Comparison of ENCODE assay signal across 11 cellular contexts in genomic region chr1:200896571-200897187, GRCh38. TPM values are rescaled to one million over a fixed set of nuclear protein-coding genes. Genes with fewer than 3 reads are reported as not detected.
DNase-seq lines count a peak whose midpoint lies in the region; TF ChIP-seq lines count a peak whose summit lies in the region.
"Had no signal": no experiment of that assay in that cellular context is flagged by ENCODE, and none has a peak within 500 bp of the region (broad histone marks: within the 10 kb centered on the region; RNA-seq: fewer than 3 reads in every experiment).

No MANE protein-coding gene starts in this region.

- H3K4me2 ChIP-seq in neural progenitor cell = peak overlapping the region; percentile 17

- H3K4me1 Mint-ChIP-seq in neural progenitor cell = peaks cover 43% of the 10 kb centered on the region

- peaks cover 10% of the 10 kb centered on the region for H3F3A ChIP-seq in neural progenitor cell (ENCODE audit: low read depth)

- H3K4me3 ChIP-seq in esophagus (ENCODE audit: low read depth in 1 of 2, low read length in 2 of 2) (peak overlapping the region; percentile 67 to 85), neural progenitor cell (no peak overlapping the region)
- H3K4me3 ChIP-seq: cardiac muscle cell had no signal

- H3K36me3 ChIP-seq in esophagus (ENCODE audit: control insufficient read depth in 2 of 2, insufficient read depth in 2 of 2, low read length in 1 of 2) (peaks cover 3 to 30% of the 10 kb centered on the region in 2 donors), neural progenitor cell (no peaks in the 10 kb centered on the region)
- H3K36me3 ChIP-seq: cardiac muscle cell had no signal

- WGBS in esophagus, 2 donors = 41 to 46% methylated on average over 10 of the region's 10 CpGs

- H3K27ac ChIP-seq in esophagus (ENCODE audit: low read depth in 2 of 2, low read length in 1 of 2) = peak overlapping the region; percentile 83 to 91
- no peak overlapping the region for H3K27ac ChIP-seq in neural progenitor cell
- H3K27ac ChIP-seq: cardiac muscle cell had no signal

- H2AFZ ChIP-seq in neural progenitor cell (replicated peaks) = no peak overlapping the region

- DNase-seq in GM13977 (ENCODE audit: low spot score) (peak; percentile 17), NOMO-1 (lab: John Stamatoyannopoulos, UW; ENCODE audit: unreplicated experiment in 2 of 2) (peak; percentile 82 to 93), neural progenitor cell (ENCODE audit: low spot score) (no peak), dermis blood vessel endothelial cell (no peak), GM10266 (ENCODE audit: extremely low spot score) (no peak), GM19238 (ENCODE audit: insufficient read length, low spot score) (no peak)
- DNase-seq in stimulated activated CD4-positive, alpha-beta T cell treated with anti-CD3 and anti-CD28 coated beads, Interleukin-1b, Interleukin-23, amount 100 ng/mL, for 48 hours = no peak
- DNase-seq: activated CD8-positive, alpha-beta memory T cell treated with anti-CD3 and anti-CD28 coated beads for 24 hours; DMS79 had no signal

- peak overlapping the region; percentile 69 for H3K27ac Mint-ChIP-seq in neural progenitor cell

- H3K4me1 ChIP-seq in esophagus (ENCODE audit: control insufficient read depth in 2 of 2, insufficient read depth in 2 of 2, low read length in 1 of 2) = peaks cover 15 to 35% of the 10 kb centered on the region in 2 donors
- H3K4me1 ChIP-seq in neural progenitor cell = peaks cover 43% of the 10 kb centered on the region

- no peaks in the 10 kb centered on the region for H3K9me3 Mint-ChIP-seq in neural progenitor cell

- H3K9me3 ChIP-seq in esophagus (ENCODE audit: control insufficient read depth in 2 of 2, insufficient read depth in 1 of 2, low read depth in 1 of 2, low read length in 1 of 2) (no peaks in the 10 kb centered on the region), neural progenitor cell (ENCODE audit: low read depth) (no peaks in the 10 kb centered on the region)

- TF ChIP-seq CTCF in GM13977 (IDR thresholded peaks at IDR 0.05; ENCODE audit: extremely low read depth, insufficient read depth, missing control alignments) = no peak
- no peak for TF ChIP-seq CTCF in neural progenitor cell (IDR thresholded peaks at IDR 0.05)
- TF ChIP-seq CTCF in GM10266 (IDR thresholded peaks at IDR 0.05; ENCODE audit: control insufficient read depth, insufficient read depth, low read depth, missing control alignments) = no peak

- H3K27me3 Mint-ChIP-seq in neural progenitor cell (ENCODE audit: insufficient read depth, low read depth) = peaks cover 6% of the 10 kb centered on the region

- peaks cover 65% of the 10 kb centered on the region for H3K79me2 ChIP-seq in neural progenitor cell (ENCODE audit: low read depth)

- no peak overlapping the region for H3K9ac ChIP-seq in neural progenitor cell

- peaks cover 70% of the 10 kb centered on the region for H4K20me1 ChIP-seq in neural progenitor cell (ENCODE audit: low read depth)

- H3K27me3 ChIP-seq in esophagus (ENCODE audit: control insufficient read depth in 1 of 2, insufficient read depth in 2 of 2, low read length in 2 of 2) = no peaks in the 10 kb centered on the region
- H3K27me3 ChIP-seq in neural progenitor cell = no peaks in the 10 kb centered on the region
- H3K27me3 ChIP-seq: cardiac muscle cell had no signal

- peaks cover 16% of the 10 kb centered on the region for H3K36me3 Mint-ChIP-seq in neural progenitor cell

- in situ Hi-C loops in GM13977 (cut with MboI; ENCODE audit: low pct_unique_long_range_greater_than_20kb, low sequenced_read_pairs, unreplicated experiment) = no loop called here

- peak overlapping the region; percentile 50 for H3K4me3 Mint-ChIP-seq in neural progenitor cell

RNA-seq across cellular contexts. Expression of gene INAVA, which starts 2.0 kb away (rescaled TPM):
- polyA plus RNA-seq in esophagus = 10 to 100 TPM; 39.4 to 41.9 TPM
- total RNA-seq in neural progenitor cell (ENCODE audit: low replicate concordance) = 23.7 and 63.1 TPM in 2 replicates
- total RNA-seq in dermis blood vessel endothelial cell = under 0.01 and 0.17 TPM in 2 replicates

RNA-seq across cellular contexts. Expression of gene GPR25, which starts 23.9 kb away (rescaled TPM):
- polyA plus RNA-seq in esophagus = under 1 TPM; 0.14 to 0.55 TPM
- not detected in 2 replicates for total RNA-seq in neural progenitor cell (ENCODE audit: low replicate concordance)
- total RNA-seq in dermis blood vessel endothelial cell = not detected in 2 replicates
- polyA plus RNA-seq: cardiac muscle cell had no signal

Comparison
In these comparisons a context has a peak if more than half of its experiments do, and no peak if none do; other contexts are left out.
1. DNase-seq: peak in GM13977 (single experiment) and NOMO-1 (2 of 2); none in neural progenitor cell (single experiment), dermis blood vessel endothelial cell (single experiment), stimulated activated CD4-positive, alpha-beta T cell treated with anti-CD3 and anti-CD28 coated beads, Interleukin-1b, Interleukin-23, amount 100 ng/mL, for 48 hours (single experiment), GM10266 (single experiment) and GM19238 (single experiment).
2. RNA of gene INAVA, which starts 2.0 kb away (total RNA-seq): 23.7 to 63.1 TPM in neural progenitor cell; under 0.01 to 0.17 TPM in dermis blood vessel endothelial cell; every median in the first group is over 10 times any median in the second.